Comparison of ENCODE assay signal across 2 cellular contexts in the genomic region with DNA sequence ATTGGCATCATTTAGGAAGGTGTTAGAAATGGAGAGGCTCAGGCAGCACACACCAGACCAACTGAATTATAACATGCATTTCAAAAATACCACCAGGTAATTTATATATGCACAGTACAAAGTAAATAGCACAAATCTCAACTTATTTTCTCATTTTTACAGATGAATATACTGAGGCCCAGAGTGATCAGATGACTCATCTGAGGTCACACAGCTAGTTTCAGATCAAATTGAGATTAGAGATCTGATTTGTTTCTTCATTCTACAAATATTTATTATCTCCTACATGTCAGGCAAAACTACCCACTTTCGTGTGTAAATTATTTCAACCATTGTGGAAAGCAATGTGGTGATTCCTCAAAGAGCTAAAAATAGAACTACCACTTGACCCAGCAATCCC.
TF ChIP-seq lines count a peak whose summit lies in the region.

No MANE protein-coding gene starts in this region.

TF ChIP-seq in SK-N-SH, 30 proteins besides CTCF, POLR2A, EP300 and RAD21 (continued from another document):
- TF ChIP-seq, protein P1, sequence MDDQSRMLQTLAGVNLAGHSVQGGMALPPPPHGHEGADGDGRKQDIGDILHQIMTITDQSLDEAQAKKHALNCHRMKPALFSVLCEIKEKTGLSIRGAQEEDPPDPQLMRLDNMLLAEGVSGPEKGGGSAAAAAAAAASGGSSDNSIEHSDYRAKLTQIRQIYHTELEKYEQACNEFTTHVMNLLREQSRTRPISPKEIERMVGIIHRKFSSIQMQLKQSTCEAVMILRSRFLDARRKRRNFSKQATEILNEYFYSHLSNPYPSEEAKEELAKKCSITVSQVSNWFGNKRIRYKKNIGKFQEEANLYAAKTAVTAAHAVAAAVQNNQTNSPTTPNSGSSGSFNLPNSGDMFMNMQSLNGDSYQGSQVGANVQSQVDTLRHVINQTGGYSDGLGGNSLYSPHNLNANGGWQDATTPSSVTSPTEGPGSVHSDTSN (IDR thresholded peaks at IDR 0.05), result no peak
- no peak for TF ChIP-seq GABPA (IDR thresholded peaks at IDR 0.05; ENCODE audit: low read depth)
- TF ChIP-seq, protein P2, sequence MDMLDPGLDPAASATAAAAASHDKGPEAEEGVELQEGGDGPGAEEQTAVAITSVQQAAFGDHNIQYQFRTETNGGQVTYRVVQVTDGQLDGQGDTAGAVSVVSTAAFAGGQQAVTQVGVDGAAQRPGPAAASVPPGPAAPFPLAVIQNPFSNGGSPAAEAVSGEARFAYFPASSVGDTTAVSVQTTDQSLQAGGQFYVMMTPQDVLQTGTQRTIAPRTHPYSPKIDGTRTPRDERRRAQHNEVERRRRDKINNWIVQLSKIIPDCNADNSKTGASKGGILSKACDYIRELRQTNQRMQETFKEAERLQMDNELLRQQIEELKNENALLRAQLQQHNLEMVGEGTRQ (IDR thresholded peaks at IDR 0.05; ENCODE audit: borderline replicate concordance, low read depth, low read length), result no peak
- no peak for TF ChIP-seq RFX5 (IDR thresholded peaks at IDR 0.05; ENCODE audit: low read length)
- TF ChIP-seq SIN3A (IDR thresholded peaks at IDR 0.05; ENCODE audit: borderline replicate concordance, low read depth, low read length), result no peak
- TF ChIP-seq, protein P3, sequence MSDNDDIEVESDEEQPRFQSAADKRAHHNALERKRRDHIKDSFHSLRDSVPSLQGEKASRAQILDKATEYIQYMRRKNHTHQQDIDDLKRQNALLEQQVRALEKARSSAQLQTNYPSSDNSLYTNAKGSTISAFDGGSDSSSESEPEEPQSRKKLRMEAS (IDR thresholded peaks at IDR 0.05; ENCODE audit: low read depth), result no peak
- TF ChIP-seq JUND (IDR thresholded peaks at IDR 0.05), result no peak
- no peak for TF ChIP-seq RCOR1 (IDR thresholded peaks at IDR 0.05; ENCODE audit: low read length)
- TF ChIP-seq, protein P4, sequence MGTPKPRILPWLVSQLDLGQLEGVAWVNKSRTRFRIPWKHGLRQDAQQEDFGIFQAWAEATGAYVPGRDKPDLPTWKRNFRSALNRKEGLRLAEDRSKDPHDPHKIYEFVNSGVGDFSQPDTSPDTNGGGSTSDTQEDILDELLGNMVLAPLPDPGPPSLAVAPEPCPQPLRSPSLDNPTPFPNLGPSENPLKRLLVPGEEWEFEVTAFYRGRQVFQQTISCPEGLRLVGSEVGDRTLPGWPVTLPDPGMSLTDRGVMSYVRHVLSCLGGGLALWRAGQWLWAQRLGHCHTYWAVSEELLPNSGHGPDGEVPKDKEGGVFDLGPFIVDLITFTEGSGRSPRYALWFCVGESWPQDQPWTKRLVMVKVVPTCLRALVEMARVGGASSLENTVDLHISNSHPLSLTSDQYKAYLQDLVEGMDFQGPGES (IDR thresholded peaks at IDR 0.05; ENCODE audit: low read depth, low read length), result no peak
- no peak for TF ChIP-seq FOXM1 (IDR thresholded peaks at IDR 0.05; ENCODE audit: low read depth)
- TF ChIP-seq SMC3 (IDR thresholded peaks at IDR 0.05; ENCODE audit: low read depth, low read length), result no peak
- TF ChIP-seq NRF1 (IDR thresholded peaks at IDR 0.05; ENCODE audit: low read depth, low read length), result no peak
- TF ChIP-seq POLR2AphosphoS5 (IDR thresholded peaks at IDR 0.05; ENCODE audit: low read depth, low read length), result no peak
- TF ChIP-seq, protein P5, sequence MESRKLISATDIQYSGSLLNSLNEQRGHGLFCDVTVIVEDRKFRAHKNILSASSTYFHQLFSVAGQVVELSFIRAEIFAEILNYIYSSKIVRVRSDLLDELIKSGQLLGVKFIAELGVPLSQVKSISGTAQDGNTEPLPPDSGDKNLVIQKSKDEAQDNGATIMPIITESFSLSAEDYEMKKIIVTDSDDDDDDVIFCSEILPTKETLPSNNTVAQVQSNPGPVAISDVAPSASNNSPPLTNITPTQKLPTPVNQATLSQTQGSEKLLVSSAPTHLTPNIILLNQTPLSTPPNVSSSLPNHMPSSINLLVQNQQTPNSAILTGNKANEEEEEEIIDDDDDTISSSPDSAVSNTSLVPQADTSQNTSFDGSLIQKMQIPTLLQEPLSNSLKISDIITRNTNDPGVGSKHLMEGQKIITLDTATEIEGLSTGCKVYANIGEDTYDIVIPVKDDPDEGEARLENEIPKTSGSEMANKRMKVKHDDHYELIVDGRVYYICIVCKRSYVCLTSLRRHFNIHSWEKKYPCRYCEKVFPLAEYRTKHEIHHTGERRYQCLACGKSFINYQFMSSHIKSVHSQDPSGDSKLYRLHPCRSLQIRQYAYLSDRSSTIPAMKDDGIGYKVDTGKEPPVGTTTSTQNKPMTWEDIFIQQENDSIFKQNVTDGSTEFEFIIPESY (IDR thresholded peaks at IDR 0.05; ENCODE audit: borderline replicate concordance, low read depth), result no peak
- no peak for TF ChIP-seq RXRA (IDR thresholded peaks at IDR 0.05; ENCODE audit: borderline replicate concordance, low read depth)

TF ChIP-seq in GM23338, 12 proteins besides CTCF, POLR2A, EP300 and RAD21:
- TF ChIP-seq, protein P6, sequence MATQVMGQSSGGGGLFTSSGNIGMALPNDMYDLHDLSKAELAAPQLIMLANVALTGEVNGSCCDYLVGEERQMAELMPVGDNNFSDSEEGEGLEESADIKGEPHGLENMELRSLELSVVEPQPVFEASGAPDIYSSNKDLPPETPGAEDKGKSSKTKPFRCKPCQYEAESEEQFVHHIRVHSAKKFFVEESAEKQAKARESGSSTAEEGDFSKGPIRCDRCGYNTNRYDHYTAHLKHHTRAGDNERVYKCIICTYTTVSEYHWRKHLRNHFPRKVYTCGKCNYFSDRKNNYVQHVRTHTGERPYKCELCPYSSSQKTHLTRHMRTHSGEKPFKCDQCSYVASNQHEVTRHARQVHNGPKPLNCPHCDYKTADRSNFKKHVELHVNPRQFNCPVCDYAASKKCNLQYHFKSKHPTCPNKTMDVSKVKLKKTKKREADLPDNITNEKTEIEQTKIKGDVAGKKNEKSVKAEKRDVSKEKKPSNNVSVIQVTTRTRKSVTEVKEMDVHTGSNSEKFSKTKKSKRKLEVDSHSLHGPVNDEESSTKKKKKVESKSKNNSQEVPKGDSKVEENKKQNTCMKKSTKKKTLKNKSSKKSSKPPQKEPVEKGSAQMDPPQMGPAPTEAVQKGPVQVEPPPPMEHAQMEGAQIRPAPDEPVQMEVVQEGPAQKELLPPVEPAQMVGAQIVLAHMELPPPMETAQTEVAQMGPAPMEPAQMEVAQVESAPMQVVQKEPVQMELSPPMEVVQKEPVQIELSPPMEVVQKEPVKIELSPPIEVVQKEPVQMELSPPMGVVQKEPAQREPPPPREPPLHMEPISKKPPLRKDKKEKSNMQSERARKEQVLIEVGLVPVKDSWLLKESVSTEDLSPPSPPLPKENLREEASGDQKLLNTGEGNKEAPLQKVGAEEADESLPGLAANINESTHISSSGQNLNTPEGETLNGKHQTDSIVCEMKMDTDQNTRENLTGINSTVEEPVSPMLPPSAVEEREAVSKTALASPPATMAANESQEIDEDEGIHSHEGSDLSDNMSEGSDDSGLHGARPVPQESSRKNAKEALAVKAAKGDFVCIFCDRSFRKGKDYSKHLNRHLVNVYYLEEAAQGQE (IDR thresholded peaks at IDR 0.05; ENCODE audit: unreplicated experiment), result no peak
- TF ChIP-seq EZH2 (IDR thresholded peaks at IDR 0.05; ENCODE audit: low read depth, unreplicated experiment), result no peak
- TF ChIP-seq NANOG (IDR thresholded peaks at IDR 0.05; ENCODE audit: borderline replicate concordance), result no peak
- TF ChIP-seq POLR2AphosphoS5 (IDR thresholded peaks at IDR 0.05; ENCODE audit: low read depth), result no peak
- no peak for TF ChIP-seq ZNF331 (CRISPR knock-in tag; IDR thresholded peaks at IDR 0.05; ENCODE audit: low read depth)
- TF ChIP-seq JUNB (IDR thresholded peaks at IDR 0.05; ENCODE audit: unreplicated experiment), result no peak
- TF ChIP-seq EZH2phosphoT487 (IDR thresholded peaks at IDR 0.05; ENCODE audit: unreplicated experiment), result no peak
- TF ChIP-seq CREB1 (CRISPR knock-in tag; IDR thresholded peaks at IDR 0.05; ENCODE audit: low read depth), result no peak
